Comparison of ENCODE assay signal across 9 cellular contexts in the genomic region with DNA sequence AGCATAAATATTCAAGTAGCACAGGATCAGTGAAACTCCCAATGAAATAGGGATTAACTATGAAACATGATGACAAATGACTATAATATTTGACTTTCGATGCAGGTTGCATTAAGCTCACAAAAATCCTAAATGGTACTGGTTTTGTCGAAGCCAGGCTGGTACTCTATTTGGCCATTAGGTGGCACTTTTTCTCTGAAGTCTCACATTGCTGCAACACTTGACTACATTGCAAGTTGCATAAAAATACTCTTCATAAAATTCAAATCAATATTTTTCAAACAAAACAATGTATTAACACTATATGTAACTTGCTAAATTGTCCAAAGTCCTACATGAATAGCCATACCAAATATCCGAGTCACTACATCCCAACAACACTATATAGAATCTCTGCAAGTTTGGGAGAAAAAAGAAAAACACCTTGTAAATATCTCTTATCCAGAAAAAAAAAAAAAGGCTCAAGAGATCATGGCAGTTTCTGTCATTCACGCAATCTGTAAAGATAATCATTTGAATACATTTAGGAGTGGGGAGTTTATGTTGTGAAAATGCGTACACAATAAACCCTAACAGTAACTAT. TPM values are rescaled to one million over a fixed set of nuclear protein-coding genes. Genes with fewer than 3 reads are reported as not detected.
DNase-seq lines count a peak whose midpoint lies in the region; ATAC-seq and TF ChIP-seq lines count a peak whose summit lies in the region.
"Had no signal": no experiment of that assay in that cellular context is flagged by ENCODE, and none has a peak within 500 bp of the region (broad histone marks: within the 10 kb centered on the region; RNA-seq: fewer than 3 reads in every experiment).

No MANE protein-coding gene starts in this region.

- TF ChIP-seq CTCF in Calu3 (IDR thresholded peaks at IDR 0.05; ENCODE audit: unreplicated experiment) (peak; percentile 50), sigmoid colon (IDR thresholded peaks at IDR 0.05) (peak; percentile 48 to 72 (median 66))

- DNase-seq in Calu3: peak; percentile 27
- DNase-seq in NCI-H146 (lab: John Stamatoyannopoulos, UW): peak; percentile 55
- DNase-seq in left cardiac atrium: no peak
- DNase-seq in sigmoid colon: no peak
- DNase-seq in stimulated activated CD4-positive, alpha-beta T cell treated with anti-CD3 and anti-CD28 coated beads, Interleukin-12 subunit alpha, Interleukin-12 subunit beta, amount 100 ng/mL, for 4 hours: no peak
- DNase-seq in GOT3 (lab: John Stamatoyannopoulos, UW): no peak

- H3K4me3 Mint-ChIP-seq in Calu3 (ENCODE audit: low read depth, unreplicated experiment): no peak overlapping the region
- no peak overlapping the region for H3K4me3 Mint-ChIP-seq in activated T-helper 17 cell treated with anti-CD3 and anti-CD28 coated beads, Interleukin-2, amount 50 U/mL, for 72 hours
- H3K4me3 Mint-ChIP-seq: T-cell had no signal

- H3K4me3 ChIP-seq in sigmoid colon: no peak overlapping the region

- no peaks in the 10 kb centered on the region for H3K9me3 Mint-ChIP-seq in Calu3 (ENCODE audit: low read depth, unreplicated experiment)
- no peaks in the 10 kb centered on the region for H3K9me3 Mint-ChIP-seq in activated T-helper 17 cell treated with anti-CD3 and anti-CD28 coated beads, Interleukin-2, amount 50 U/mL, for 72 hours
- H3K9me3 Mint-ChIP-seq: T-cell had no signal

- peaks cover 0 to 66% (median 5%) of the 10 kb centered on the region in 4 donors for H3K36me3 ChIP-seq in sigmoid colon

- H3K27me3 Mint-ChIP-seq in Calu3 (ENCODE audit: unreplicated experiment): no peaks in the 10 kb centered on the region
- no peaks in the 10 kb centered on the region for H3K27me3 Mint-ChIP-seq in activated T-helper 17 cell treated with anti-CD3 and anti-CD28 coated beads, Interleukin-2, amount 50 U/mL, for 72 hours
- H3K27me3 Mint-ChIP-seq: T-cell had no signal

- WGBS in sigmoid colon, 2 donors: 53 to 71% methylated on average over 5 of the region's 5 CpGs

- peaks cover 9% of the 10 kb centered on the region for H3K4me1 Mint-ChIP-seq in Calu3 (ENCODE audit: low read depth, unreplicated experiment)
- H3K4me1 Mint-ChIP-seq in activated T-helper 17 cell treated with anti-CD3 and anti-CD28 coated beads, Interleukin-2, amount 50 U/mL, for 72 hours: peaks cover 25% of the 10 kb centered on the region

- no peaks in the 10 kb centered on the region for H3K9me3 ChIP-seq in sigmoid colon

- no peaks in the 10 kb centered on the region for H3K27me3 ChIP-seq in sigmoid colon

- BruUV-seq in Calu3 (replicated peaks; lab: Mats Ljungman, UMichigan): no TSS peak

- CTCF ChIA-PET in Calu3 (lab: Charles Lee): interaction anchor here (0.6 to 2.9 kb wide), 10 partner anchors 10 to 1349 kb away, joined by 3 to 17 read pairs (median 6); partner anchors contain the start of gene RTTN

- TF ChIP-seq EP300 in sigmoid colon (IDR thresholded peaks at IDR 0.05): no peak

- H3K27ac ChIP-seq in sigmoid colon: peak overlapping the region in 3 of 4 donors; percentile 34 to 72 (median 70)

- no peaks in the 10 kb centered on the region for H3K36me3 Mint-ChIP-seq in Calu3 (ENCODE audit: insufficient read depth, unreplicated experiment)
- peaks cover 97% of the 10 kb centered on the region for H3K36me3 Mint-ChIP-seq in activated T-helper 17 cell treated with anti-CD3 and anti-CD28 coated beads, Interleukin-2, amount 50 U/mL, for 72 hours (ENCODE audit: low read depth)

- intact Hi-C loops in Calu3 (cut with micrococcal nuclease; ENCODE audit: unreplicated experiment) (loop anchor here (1.0 to 5.0 kb wide), 4 partner anchors 186 to 259 kb away; no protein-coding TSS in a partner anchor), left cardiac atrium (cut with DNase I) (loop anchor here (1.0 to 10.0 kb wide), 4 partner anchors 89 to 256 kb away; partner anchors contain the start of gene SOCS6 (in 1 of the 2)), sigmoid colon (cut with DNase I) (loop anchor here (2.0 to 5.0 kb wide), 2 partner anchors 239 to 256 kb away; no protein-coding TSS in a partner anchor)

- TF ChIP-seq POLR2A in sigmoid colon (IDR thresholded peaks at IDR 0.05): no peak

- peaks cover 0 to 17% (median 0%) of the 10 kb centered on the region in 4 donors for H3K4me1 ChIP-seq in sigmoid colon

- ATAC-seq in GM21515 (IDR thresholded peaks at IDR 0.05; ENCODE audit: unreplicated experiment): peak; percentile 31
- no peak for ATAC-seq in activated T-helper 17 cell treated with anti-CD3 and anti-CD28 coated beads, Interleukin-2, amount 50 U/mL, for 72 hours (replicated peaks)
- ATAC-seq in left cardiac atrium: peak; percentile 62 to 76

- H3K27ac Mint-ChIP-seq in Calu3 (ENCODE audit: unreplicated experiment): no peak overlapping the region
- peak overlapping the region; percentile 82 for H3K27ac Mint-ChIP-seq in activated T-helper 17 cell treated with anti-CD3 and anti-CD28 coated beads, Interleukin-2, amount 50 U/mL, for 72 hours

RNA-seq across cellular contexts. Expression of gene RTTN, which starts 9.5 kb away (rescaled TPM):
- 20.4 and 22.7 TPM in 2 replicates for total RNA-seq in Calu3 (2022)
- 10 to 100 TPM; 36.4 to 45.6 TPM for total RNA-seq in activated T-helper 17 cell treated with anti-CD3 and anti-CD28 coated beads, Interleukin-2, amount 50 U/mL, for 72 hours
- 1 to 10 TPM; 5.4 to 6.5 TPM for total RNA-seq in left cardiac atrium
- total RNA-seq in sigmoid colon: 10 to 100 TPM; 11.3 to 18.2 (median 15.2) TPM
- polyA plus RNA-seq in sigmoid colon: 1 to 10 TPM; 1.4 to 5.2 (median 2.4) TPM

Comparison
In these comparisons a context has a peak if more than half of its experiments do, and no peak if none do; other contexts are left out.
1. DNase-seq: peak in Calu3 (single experiment) and NCI-H146 (single experiment); none in left cardiac atrium (single experiment), sigmoid colon (single experiment), stimulated activated CD4-positive, alpha-beta T cell treated with anti-CD3 and anti-CD28 coated beads, Interleukin-12 subunit alpha, Interleukin-12 subunit beta, amount 100 ng/mL, for 4 hours (single experiment) and GOT3 (single experiment).